8 cellular contexts compared by ENCODE assay signal in genomic region chr3:128617270-128617556, GRCh38. TPM values are rescaled to one million over a fixed set of nuclear protein-coding genes. Genes with fewer than 3 reads are reported as not detected.
DNase-seq lines count a peak whose midpoint lies in the region; ATAC-seq and TF ChIP-seq lines count a peak whose summit lies in the region.

No MANE protein-coding gene starts in this region.

- H3K27ac ChIP-seq in Panc1 (ENCODE audit: low read length) = peak overlapping the region; percentile 72
- peak overlapping the region; percentile 87 to 92 (median 90) for H3K27ac ChIP-seq in esophagus squamous epithelium

- 50% methylated on average over 8 of the region's 9 CpGs; no CpG with 5 or more reads in 1 of the 2 donors for WGBS in esophagus squamous epithelium, 2 donors

- TF ChIP-seq POLR2A in esophagus squamous epithelium (IDR thresholded peaks at IDR 0.05) = no peak

- BruUV-seq in Panc1 (replicated peaks; lab: Mats Ljungman, UMichigan) = no TSS peak

- ATAC-seq in Panc1 (no peak), GM18867 (IDR thresholded peaks at IDR 0.05; ENCODE audit: unreplicated experiment) (no peak), HG03108 (IDR thresholded peaks at IDR 0.05; ENCODE audit: unreplicated experiment) (no peak)

- H3K36me3 ChIP-seq in Panc1 (ENCODE audit: control insufficient read depth, insufficient read depth, low read length) (peaks cover 17% of the 10 kb centered on the region), esophagus squamous epithelium (peaks cover 19 to 37% (median 21%) of the 10 kb centered on the region in 3 donors)

- H3K4me3 ChIP-seq in GM08714 (ENCODE audit: low read length) = peak overlapping the region; percentile 44; the same call in 1 of the 2 replicates
- peak overlapping the region; percentile 42 to 46 for H3K4me3 ChIP-seq in Panc1 (ENCODE audit: low read depth in 2 of 2, low read length in 2 of 2)
- H3K4me3 ChIP-seq in esophagus squamous epithelium = peak overlapping the region; percentile 67 to 93 (median 84)
- H3K4me3 ChIP-seq in retinal pigment epithelial cell (ENCODE audit: low read length) = peak overlapping the region; percentile 45

- TF ChIP-seq CTCF in Panc1 (IDR thresholded peaks at IDR 0.05) (no peak), esophagus squamous epithelium (IDR thresholded peaks at IDR 0.05) (no peak), retinal pigment epithelial cell (conservative IDR thresholded peaks at IDR 0.05; ENCODE audit: low read depth, low read length) (no peak)

- H3K27me3 ChIP-seq in Panc1 (ENCODE audit: control insufficient read depth, insufficient read depth, low read length) (no peaks in the 10 kb centered on the region), esophagus squamous epithelium (no peaks in the 10 kb centered on the region)

- H3K4me1 ChIP-seq in Panc1 (ENCODE audit: control insufficient read depth, insufficient read depth, low read length) = 0 out of 2 replicates have a peak, but pooled peaks cover 3% of the 10 kb centered on the region
- peaks cover 12 to 27% (median 16%) of the 10 kb centered on the region in 3 donors for H3K4me1 ChIP-seq in esophagus squamous epithelium

- DNase-seq in Panc1 (ENCODE audit: low read depth, low spot score) (no peak), esophagus squamous epithelium (lab: John Stamatoyannopoulos, UW) (no peak), retinal pigment epithelial cell (ENCODE audit: low read depth) (no peak), posterior cingulate gyrus (no peak), Ammon's horn (ENCODE audit: low spot score) (no peak)

- intact Hi-C loops in Panc1 (cut with micrococcal nuclease; ENCODE audit: unreplicated experiment) = no loop called here
- intact Hi-C loops in esophagus squamous epithelium (cut with DNase I) = loop anchor here (10.0 kb wide), 1 partner anchor 178 kb away; no protein-coding TSS in a partner anchor
- intact Hi-C loops in posterior cingulate gyrus (cut with DNase I) = loop anchor here (1.0 to 10.0 kb wide), 4 partner anchors 33 to 258 kb away; partner anchors contain the start of genes ACAD9, RAB7A and RPN1

- CTCF ChIA-PET in Panc1 (lab: Charles Lee) = interaction anchor here (0.5 to 0.8 kb wide), 3 partner anchors 37 to 72 kb away, joined by 3 to 4 read pairs (median 3); no protein-coding TSS in a partner anchor

- no peaks in the 10 kb centered on the region for H3K9me3 ChIP-seq in Panc1 (ENCODE audit: control insufficient read depth, insufficient read depth, low read depth, low read length)
- no peaks in the 10 kb centered on the region for H3K9me3 ChIP-seq in esophagus squamous epithelium

- POLR2A ChIA-PET in Panc1 (lab: Charles Lee) = interaction anchor here (0.5 kb wide), 1 partner anchor 505 kb away, joined by 7 read pairs; no protein-coding TSS in a partner anchor

- in situ Hi-C loops in Panc1 (cut with HindIII; ENCODE audit: low pct_unique_long_range_greater_than_20kb, low sequenced_read_pairs) = no loop called here

RNA-seq across cellular contexts. Expression of gene RPN1, which starts 33.4 kb away (rescaled TPM):
- total RNA-seq in Panc1 (2021; ENCODE audit: unreplicated experiment) (320 TPM), esophagus squamous epithelium (100 to 1,000 TPM; 126 to 228 (median 182) TPM)
- 261 TPM for polyA plus RNA-seq in Panc1 (2012; ENCODE audit: insufficient read length)
